In the genomic region with DNA sequence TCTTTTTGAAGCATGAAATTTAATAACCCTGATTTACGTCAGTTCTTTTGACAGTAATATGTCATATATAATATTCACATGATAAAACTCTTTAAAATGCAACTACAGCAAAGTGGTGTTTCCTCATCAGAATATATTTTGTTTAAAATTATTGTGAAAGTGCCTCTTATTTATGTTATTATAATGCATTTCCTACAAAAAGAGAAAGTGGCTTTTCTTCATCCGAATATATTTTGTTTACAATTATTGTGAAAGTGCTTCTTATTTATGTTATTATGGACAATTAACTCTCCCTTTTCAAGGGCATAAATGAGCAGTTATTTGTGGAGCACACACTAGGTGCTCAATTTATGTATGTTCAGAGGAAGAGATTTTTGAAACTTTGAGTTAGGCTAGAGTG, we compare ENCODE assay signal across 2 cellular contexts.
TF ChIP-seq lines count a peak whose summit lies in the region.

No MANE protein-coding gene starts in this region.

TF ChIP-seq in SK-N-SH, 30 proteins besides CTCF, POLR2A, EP300 and RAD21:
- no peak for TF ChIP-seq TCF12 (IDR thresholded peaks at IDR 0.05)
- TF ChIP-seq JUND (IDR thresholded peaks at IDR 0.05), result no peak
- TF ChIP-seq, protein P1, sequence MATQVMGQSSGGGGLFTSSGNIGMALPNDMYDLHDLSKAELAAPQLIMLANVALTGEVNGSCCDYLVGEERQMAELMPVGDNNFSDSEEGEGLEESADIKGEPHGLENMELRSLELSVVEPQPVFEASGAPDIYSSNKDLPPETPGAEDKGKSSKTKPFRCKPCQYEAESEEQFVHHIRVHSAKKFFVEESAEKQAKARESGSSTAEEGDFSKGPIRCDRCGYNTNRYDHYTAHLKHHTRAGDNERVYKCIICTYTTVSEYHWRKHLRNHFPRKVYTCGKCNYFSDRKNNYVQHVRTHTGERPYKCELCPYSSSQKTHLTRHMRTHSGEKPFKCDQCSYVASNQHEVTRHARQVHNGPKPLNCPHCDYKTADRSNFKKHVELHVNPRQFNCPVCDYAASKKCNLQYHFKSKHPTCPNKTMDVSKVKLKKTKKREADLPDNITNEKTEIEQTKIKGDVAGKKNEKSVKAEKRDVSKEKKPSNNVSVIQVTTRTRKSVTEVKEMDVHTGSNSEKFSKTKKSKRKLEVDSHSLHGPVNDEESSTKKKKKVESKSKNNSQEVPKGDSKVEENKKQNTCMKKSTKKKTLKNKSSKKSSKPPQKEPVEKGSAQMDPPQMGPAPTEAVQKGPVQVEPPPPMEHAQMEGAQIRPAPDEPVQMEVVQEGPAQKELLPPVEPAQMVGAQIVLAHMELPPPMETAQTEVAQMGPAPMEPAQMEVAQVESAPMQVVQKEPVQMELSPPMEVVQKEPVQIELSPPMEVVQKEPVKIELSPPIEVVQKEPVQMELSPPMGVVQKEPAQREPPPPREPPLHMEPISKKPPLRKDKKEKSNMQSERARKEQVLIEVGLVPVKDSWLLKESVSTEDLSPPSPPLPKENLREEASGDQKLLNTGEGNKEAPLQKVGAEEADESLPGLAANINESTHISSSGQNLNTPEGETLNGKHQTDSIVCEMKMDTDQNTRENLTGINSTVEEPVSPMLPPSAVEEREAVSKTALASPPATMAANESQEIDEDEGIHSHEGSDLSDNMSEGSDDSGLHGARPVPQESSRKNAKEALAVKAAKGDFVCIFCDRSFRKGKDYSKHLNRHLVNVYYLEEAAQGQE (IDR thresholded peaks at IDR 0.05; ENCODE audit: low read depth, low read length), result no peak
- no peak for TF ChIP-seq YY1 (IDR thresholded peaks at IDR 0.05; ENCODE audit: low read depth)
- TF ChIP-seq, protein P2, sequence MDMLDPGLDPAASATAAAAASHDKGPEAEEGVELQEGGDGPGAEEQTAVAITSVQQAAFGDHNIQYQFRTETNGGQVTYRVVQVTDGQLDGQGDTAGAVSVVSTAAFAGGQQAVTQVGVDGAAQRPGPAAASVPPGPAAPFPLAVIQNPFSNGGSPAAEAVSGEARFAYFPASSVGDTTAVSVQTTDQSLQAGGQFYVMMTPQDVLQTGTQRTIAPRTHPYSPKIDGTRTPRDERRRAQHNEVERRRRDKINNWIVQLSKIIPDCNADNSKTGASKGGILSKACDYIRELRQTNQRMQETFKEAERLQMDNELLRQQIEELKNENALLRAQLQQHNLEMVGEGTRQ (IDR thresholded peaks at IDR 0.05; ENCODE audit: borderline replicate concordance, low read depth, low read length), result no peak
- TF ChIP-seq, protein P3, sequence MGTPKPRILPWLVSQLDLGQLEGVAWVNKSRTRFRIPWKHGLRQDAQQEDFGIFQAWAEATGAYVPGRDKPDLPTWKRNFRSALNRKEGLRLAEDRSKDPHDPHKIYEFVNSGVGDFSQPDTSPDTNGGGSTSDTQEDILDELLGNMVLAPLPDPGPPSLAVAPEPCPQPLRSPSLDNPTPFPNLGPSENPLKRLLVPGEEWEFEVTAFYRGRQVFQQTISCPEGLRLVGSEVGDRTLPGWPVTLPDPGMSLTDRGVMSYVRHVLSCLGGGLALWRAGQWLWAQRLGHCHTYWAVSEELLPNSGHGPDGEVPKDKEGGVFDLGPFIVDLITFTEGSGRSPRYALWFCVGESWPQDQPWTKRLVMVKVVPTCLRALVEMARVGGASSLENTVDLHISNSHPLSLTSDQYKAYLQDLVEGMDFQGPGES (IDR thresholded peaks at IDR 0.05; ENCODE audit: low read depth, low read length), result no peak
- TF ChIP-seq FOXJ3 (CRISPR knock-in tag; IDR thresholded peaks at IDR 0.05), result no peak
- TF ChIP-seq RFX5 (IDR thresholded peaks at IDR 0.05; ENCODE audit: low read length), result no peak
- TF ChIP-seq, protein P4, sequence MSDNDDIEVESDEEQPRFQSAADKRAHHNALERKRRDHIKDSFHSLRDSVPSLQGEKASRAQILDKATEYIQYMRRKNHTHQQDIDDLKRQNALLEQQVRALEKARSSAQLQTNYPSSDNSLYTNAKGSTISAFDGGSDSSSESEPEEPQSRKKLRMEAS (IDR thresholded peaks at IDR 0.05; ENCODE audit: low read depth), result no peak
- no peak for TF ChIP-seq POLR2AphosphoS5 (IDR thresholded peaks at IDR 0.05; ENCODE audit: low read depth, low read length)
- no peak for TF ChIP-seq CHD2 (IDR thresholded peaks at IDR 0.05; ENCODE audit: low read length, partially characterized antibody)
- TF ChIP-seq GATA2 (CRISPR knock-in tag; IDR thresholded peaks at IDR 0.05), result no peak
- TF ChIP-seq, protein P5, sequence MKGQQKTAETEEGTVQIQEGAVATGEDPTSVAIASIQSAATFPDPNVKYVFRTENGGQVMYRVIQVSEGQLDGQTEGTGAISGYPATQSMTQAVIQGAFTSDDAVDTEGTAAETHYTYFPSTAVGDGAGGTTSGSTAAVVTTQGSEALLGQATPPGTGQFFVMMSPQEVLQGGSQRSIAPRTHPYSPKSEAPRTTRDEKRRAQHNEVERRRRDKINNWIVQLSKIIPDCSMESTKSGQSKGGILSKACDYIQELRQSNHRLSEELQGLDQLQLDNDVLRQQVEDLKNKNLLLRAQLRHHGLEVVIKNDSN (IDR thresholded peaks at IDR 0.05; ENCODE audit: borderline replicate concordance, low read depth), result no peak
- no peak for TF ChIP-seq ELF1 (IDR thresholded peaks at IDR 0.05)
- TF ChIP-seq MEF2A (IDR thresholded peaks at IDR 0.05; ENCODE audit: borderline replicate concordance, low read depth), result no peak
- no peak for TF ChIP-seq GABPA (IDR thresholded peaks at IDR 0.05; ENCODE audit: low read depth)
- TF ChIP-seq, protein P6, sequence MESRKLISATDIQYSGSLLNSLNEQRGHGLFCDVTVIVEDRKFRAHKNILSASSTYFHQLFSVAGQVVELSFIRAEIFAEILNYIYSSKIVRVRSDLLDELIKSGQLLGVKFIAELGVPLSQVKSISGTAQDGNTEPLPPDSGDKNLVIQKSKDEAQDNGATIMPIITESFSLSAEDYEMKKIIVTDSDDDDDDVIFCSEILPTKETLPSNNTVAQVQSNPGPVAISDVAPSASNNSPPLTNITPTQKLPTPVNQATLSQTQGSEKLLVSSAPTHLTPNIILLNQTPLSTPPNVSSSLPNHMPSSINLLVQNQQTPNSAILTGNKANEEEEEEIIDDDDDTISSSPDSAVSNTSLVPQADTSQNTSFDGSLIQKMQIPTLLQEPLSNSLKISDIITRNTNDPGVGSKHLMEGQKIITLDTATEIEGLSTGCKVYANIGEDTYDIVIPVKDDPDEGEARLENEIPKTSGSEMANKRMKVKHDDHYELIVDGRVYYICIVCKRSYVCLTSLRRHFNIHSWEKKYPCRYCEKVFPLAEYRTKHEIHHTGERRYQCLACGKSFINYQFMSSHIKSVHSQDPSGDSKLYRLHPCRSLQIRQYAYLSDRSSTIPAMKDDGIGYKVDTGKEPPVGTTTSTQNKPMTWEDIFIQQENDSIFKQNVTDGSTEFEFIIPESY (IDR thresholded peaks at IDR 0.05; ENCODE audit: borderline replicate concordance, low read depth), result no peak
- no peak for TF ChIP-seq TAF1 (IDR thresholded peaks at IDR 0.05; ENCODE audit: borderline replicate concordance, low read depth, low read length)
- no peak for TF ChIP-seq NRF1 (IDR thresholded peaks at IDR 0.05; ENCODE audit: low read depth, low read length)
- no peak for TF ChIP-seq MXI1 (IDR thresholded peaks at IDR 0.05; ENCODE audit: low read depth, low read length)
TF ChIP-seq in SK-N-SH: peak in this region for 0.

TF ChIP-seq in SK-N-SH treated with all-trans-retinoic acid at 6 μM for 48 hours, 23 proteins besides CTCF, POLR2A, EP300 and RAD21:
- TF ChIP-seq ZC3H10 (CRISPR knock-in tag; IDR thresholded peaks at IDR 0.05) (no peak), TCF4 (CRISPR knock-in tag; IDR thresholded peaks at IDR 0.05; ENCODE audit: borderline replicate concordance) (no peak), ZNF70 (CRISPR knock-in tag; IDR thresholded peaks at IDR 0.05) (no peak), PPARA (CRISPR knock-in tag; IDR thresholded peaks at IDR 0.05; ENCODE audit: borderline replicate concordance) (no peak), ARNTL (CRISPR knock-in tag; IDR thresholded peaks at IDR 0.05; ENCODE audit: borderline replicate concordance, low read depth) (no peak), CSDC2 (CRISPR knock-in tag; IDR thresholded peaks at IDR 0.05) (no peak), ZFP30 (CRISPR knock-in tag; IDR thresholded peaks at IDR 0.05) (no peak), ZNF8 (CRISPR knock-in tag; IDR thresholded peaks at IDR 0.05) (no peak), TOX (CRISPR knock-in tag; IDR thresholded peaks at IDR 0.05; ENCODE audit: borderline replicate concordance) (no peak), RARB (CRISPR knock-in tag; IDR thresholded peaks at IDR 0.05) (no peak)
- TF ChIP-seq, protein P7, sequence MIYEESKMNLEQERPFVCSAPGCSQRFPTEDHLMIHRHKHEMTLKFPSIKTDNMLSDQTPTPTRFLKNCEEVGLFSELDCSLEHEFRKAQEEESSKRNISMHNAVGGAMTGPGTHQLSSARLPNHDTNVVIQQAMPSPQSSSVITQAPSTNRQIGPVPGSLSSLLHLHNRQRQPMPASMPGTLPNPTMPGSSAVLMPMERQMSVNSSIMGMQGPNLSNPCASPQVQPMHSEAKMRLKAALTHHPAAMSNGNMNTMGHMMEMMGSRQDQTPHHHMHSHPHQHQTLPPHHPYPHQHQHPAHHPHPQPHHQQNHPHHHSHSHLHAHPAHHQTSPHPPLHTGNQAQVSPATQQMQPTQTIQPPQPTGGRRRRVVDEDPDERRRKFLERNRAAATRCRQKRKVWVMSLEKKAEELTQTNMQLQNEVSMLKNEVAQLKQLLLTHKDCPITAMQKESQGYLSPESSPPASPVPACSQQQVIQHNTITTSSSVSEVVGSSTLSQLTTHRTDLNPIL (CRISPR knock-in tag; IDR thresholded peaks at IDR 0.05; ENCODE audit: low read depth), result no peak
- TF ChIP-seq, protein P8, sequence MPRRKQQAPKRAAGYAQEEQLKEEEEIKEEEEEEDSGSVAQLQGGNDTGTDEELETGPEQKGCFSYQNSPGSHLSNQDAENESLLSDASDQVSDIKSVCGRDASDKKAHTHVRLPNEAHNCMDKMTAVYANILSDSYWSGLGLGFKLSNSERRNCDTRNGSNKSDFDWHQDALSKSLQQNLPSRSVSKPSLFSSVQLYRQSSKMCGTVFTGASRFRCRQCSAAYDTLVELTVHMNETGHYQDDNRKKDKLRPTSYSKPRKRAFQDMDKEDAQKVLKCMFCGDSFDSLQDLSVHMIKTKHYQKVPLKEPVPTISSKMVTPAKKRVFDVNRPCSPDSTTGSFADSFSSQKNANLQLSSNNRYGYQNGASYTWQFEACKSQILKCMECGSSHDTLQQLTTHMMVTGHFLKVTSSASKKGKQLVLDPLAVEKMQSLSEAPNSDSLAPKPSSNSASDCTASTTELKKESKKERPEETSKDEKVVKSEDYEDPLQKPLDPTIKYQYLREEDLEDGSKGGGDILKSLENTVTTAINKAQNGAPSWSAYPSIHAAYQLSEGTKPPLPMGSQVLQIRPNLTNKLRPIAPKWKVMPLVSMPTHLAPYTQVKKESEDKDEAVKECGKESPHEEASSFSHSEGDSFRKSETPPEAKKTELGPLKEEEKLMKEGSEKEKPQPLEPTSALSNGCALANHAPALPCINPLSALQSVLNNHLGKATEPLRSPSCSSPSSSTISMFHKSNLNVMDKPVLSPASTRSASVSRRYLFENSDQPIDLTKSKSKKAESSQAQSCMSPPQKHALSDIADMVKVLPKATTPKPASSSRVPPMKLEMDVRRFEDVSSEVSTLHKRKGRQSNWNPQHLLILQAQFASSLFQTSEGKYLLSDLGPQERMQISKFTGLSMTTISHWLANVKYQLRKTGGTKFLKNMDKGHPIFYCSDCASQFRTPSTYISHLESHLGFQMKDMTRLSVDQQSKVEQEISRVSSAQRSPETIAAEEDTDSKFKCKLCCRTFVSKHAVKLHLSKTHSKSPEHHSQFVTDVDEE (CRISPR knock-in tag; IDR thresholded peaks at IDR 0.05), result no peak
